11 cellular contexts compared by ENCODE assay signal in the genomic region with DNA sequence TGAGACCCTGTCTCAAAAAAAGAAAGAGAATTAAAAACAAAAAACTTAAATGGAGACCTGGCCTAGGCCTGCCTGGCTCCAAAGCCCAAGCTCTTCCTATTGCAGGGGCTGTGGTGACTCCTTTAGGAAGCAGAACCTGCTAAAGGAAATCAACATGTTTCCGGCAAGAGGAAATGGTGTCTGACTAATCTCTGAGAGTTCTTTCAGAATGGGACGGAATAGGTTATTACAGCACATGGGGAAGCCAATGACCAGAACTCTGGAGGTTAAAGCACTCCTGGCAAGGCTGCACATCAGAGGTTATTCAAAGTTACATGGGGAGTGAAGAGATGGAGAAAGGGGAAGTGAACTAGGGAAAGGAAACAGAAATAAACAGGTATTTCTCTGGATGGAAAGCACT. TPM values are rescaled to one million over a fixed set of nuclear protein-coding genes. Genes with fewer than 3 reads are reported as not detected.
DNase-seq lines count a peak whose midpoint lies in the region; FAIRE-seq and TF ChIP-seq lines count a peak whose summit lies in the region.
"Had no signal": no experiment of that assay in that cellular context is flagged by ENCODE, and none has a peak within 500 bp of the region (broad histone marks: within the 10 kb centered on the region; RNA-seq: fewer than 3 reads in every experiment).

No MANE protein-coding gene starts in this region.

- no peak overlapping the region for H3K18ac ChIP-seq in H9 (ENCODE audit: insufficient read length, low read depth, low read length)

- no peaks in the 10 kb centered on the region for H4K20me1 ChIP-seq in H9 (ENCODE audit: control insufficient read depth, insufficient read depth, insufficient read length)

- H3K27ac ChIP-seq in H9 (ENCODE audit: insufficient read length, low read depth, low read length), result no peak overlapping the region
- H3K27ac ChIP-seq in endodermal cell (ENCODE audit: low read depth, low read length), result no peak overlapping the region
- H3K27ac ChIP-seq: cardiac muscle cell had no signal

- H3K27ac Mint-ChIP-seq in H9 (peak overlapping the region in 2 of 3 experiments; percentile 9 to 49; a peak in 1 of 7 replicates), endodermal cell (peak overlapping the region; percentile 19), mesothelial cell of epicardium (no peak overlapping the region)
- H3K27ac Mint-ChIP-seq: activated CD4-positive, alpha-beta T cell treated with anti-CD3 and anti-CD28 coated beads, Interleukin-2, amount 10 ng/mL, durations not matched to agents 24 days and 14 days had no signal

- no peak overlapping the region for H3K4ac ChIP-seq in H9 (ENCODE audit: low read depth, low read length)

- H3K79me2 ChIP-seq in H9 (ENCODE audit: insufficient read depth, low read length), result no peaks in the 10 kb centered on the region

- peaks cover 12% of the 10 kb centered on the region for H3K36me3 ChIP-seq in endodermal cell (ENCODE audit: control insufficient read depth, insufficient read depth, low read length)
- H3K36me3 ChIP-seq: cardiac muscle cell had no signal

- H3K27me3 ChIP-seq in H9 (ENCODE audit: insufficient read depth, low read length) (no peaks in the 10 kb centered on the region), endodermal cell (ENCODE audit: control insufficient read depth, insufficient read depth, low read length, poor library complexity, severe bottlenecking) (no peaks in the 10 kb centered on the region)

- H2BK15ac ChIP-seq in H9 (ENCODE audit: low read depth, low read length), result no peak overlapping the region

- H3K4me2 ChIP-seq in H9 (ENCODE audit: insufficient read depth, insufficient read length, low read length), result no peak overlapping the region

- no peaks in the 10 kb centered on the region for H3K23me2 ChIP-seq in H9 (ENCODE audit: insufficient read length, low read depth, low read length, poor library complexity, severe bottlenecking)

- no peaks in the 10 kb centered on the region for H3K4me1 ChIP-seq in H9 (ENCODE audit: insufficient read depth, low read length)
- H3K4me1 ChIP-seq in endodermal cell (ENCODE audit: control insufficient read depth, insufficient read depth, low read length), result no peaks in the 10 kb centered on the region

- no peak overlapping the region for H2AFZ ChIP-seq in H9 (ENCODE audit: low read length)

- H2BK120ac ChIP-seq in H9 (ENCODE audit: low read depth, low read length, poor library complexity, severe bottlenecking), result no peak overlapping the region

- H4K5ac ChIP-seq in H9 (ENCODE audit: insufficient read length, low read depth, low read length), result no peak overlapping the region

- no peak overlapping the region for H3T11ph ChIP-seq in H9 (ENCODE audit: low read length)

- no peak overlapping the region for H2BK12ac ChIP-seq in H9 (ENCODE audit: insufficient read length, low read depth, low read length)

- no peak overlapping the region for H2AK5ac ChIP-seq in H9 (ENCODE audit: insufficient read length, low read length)

- no peak overlapping the region for H2BK20ac ChIP-seq in H9 (ENCODE audit: low read depth, low read length, poor library complexity, severe bottlenecking)

- no peak overlapping the region for H3K23ac ChIP-seq in H9 (ENCODE audit: insufficient read length, low read depth, low read length)

- TF ChIP-seq CTCF in H9 (conservative IDR thresholded peaks at IDR 0.05) (no peak), endodermal cell (conservative IDR thresholded peaks at IDR 0.05) (no peak), mesothelial cell of epicardium (IDR thresholded peaks at IDR 0.05; ENCODE audit: unreplicated experiment) (no peak)

- no peak overlapping the region for H3K9ac ChIP-seq in H9 (ENCODE audit: extremely low read depth, insufficient read length, low read length)
- no peak overlapping the region for H3K9ac ChIP-seq in endodermal cell (ENCODE audit: extremely low read depth, low read length, poor library complexity, severe bottlenecking)

- no peak overlapping the region for H4K8ac ChIP-seq in H9 (replicated peaks; ENCODE audit: insufficient read length, low read depth, low read length)

- no peak overlapping the region for H3K4me3 ChIP-seq in endodermal cell (ENCODE audit: low read length)
- H3K4me3 ChIP-seq: cardiac muscle cell had no signal

- H3K79me1 ChIP-seq in H9 (ENCODE audit: insufficient read depth, low read depth, low read length, poor library complexity, severe bottlenecking), result no peaks in the 10 kb centered on the region

- no peak overlapping the region for H3K14ac ChIP-seq in H9 (ENCODE audit: insufficient read depth, low read length)

- H3K4me3 Mint-ChIP-seq in H9 (no peak overlapping the region), endodermal cell (no peak overlapping the region), mesothelial cell of epicardium (no peak overlapping the region)
- H3K4me3 Mint-ChIP-seq: activated CD4-positive, alpha-beta T cell treated with anti-CD3 and anti-CD28 coated beads, Interleukin-2, amount 10 ng/mL, durations not matched to agents 24 days and 14 days had no signal

- H3K56ac ChIP-seq in H9 (ENCODE audit: insufficient read length, low read depth, low read length), result no peak overlapping the region

- no peaks in the 10 kb centered on the region for H3K4me1 Mint-ChIP-seq in H9
- no peaks in the 10 kb centered on the region for H3K4me1 Mint-ChIP-seq in endodermal cell
- H3K4me1 Mint-ChIP-seq in mesothelial cell of epicardium, result no peaks in the 10 kb centered on the region

- H4K91ac ChIP-seq in H9 (ENCODE audit: insufficient read length, low read depth, low read length), result no peak overlapping the region

- DNase-seq in H9 (no peak), RCC 7860 (ENCODE audit: low spot score) (peak; percentile 34), endodermal cell (no peak), pulmonary artery endothelial cell (ENCODE audit: low read depth, low spot score) (peak; percentile 81), mesothelial cell of epicardium (ENCODE audit: low spot score in 2 of 2, unreplicated experiment in 2 of 2) (no peak)
- no peak for DNase-seq in activated effector memory CD4-positive, alpha-beta T cell treated with anti-CD3 and anti-CD28 coated beads, Interleukin-2, amount 50 U/mL, for 16 hours
- DNase-seq in stimulated activated CD4-positive, alpha-beta T cell treated with anti-CD3 and anti-CD28 coated beads, Interleukin-15, amount 100 ng/mL, for 24 hours, result no peak
- DNase-seq: activated CD4-positive, alpha-beta T cell treated with anti-CD3 and anti-CD28 coated beads, Interleukin-2, amount 10 ng/mL, durations not matched to agents 24 days and 14 days; GOT3; islet precursor cell had no signal

- H3K9me3 ChIP-seq in H9 (ENCODE audit: control insufficient read depth, low read depth, low read length), result no peaks in the 10 kb centered on the region
- H3K9me3 ChIP-seq in endodermal cell (ENCODE audit: control insufficient read depth, low read length), result no peaks in the 10 kb centered on the region

- H3K27me3 Mint-ChIP-seq in H9 (ENCODE audit: low read depth) (no peaks in the 10 kb centered on the region), endodermal cell (ENCODE audit: insufficient read depth) (no peaks in the 10 kb centered on the region), mesothelial cell of epicardium (ENCODE audit: low read depth) (no peaks in the 10 kb centered on the region)
- H3K27me3 Mint-ChIP-seq: activated CD4-positive, alpha-beta T cell treated with anti-CD3 and anti-CD28 coated beads, Interleukin-2, amount 10 ng/mL, durations not matched to agents 24 days and 14 days had no signal

- H3K9me3 Mint-ChIP-seq in H9 (no peaks in the 10 kb centered on the region), endodermal cell (no peaks in the 10 kb centered on the region), mesothelial cell of epicardium (no peaks in the 10 kb centered on the region)
- H3K9me3 Mint-ChIP-seq: activated CD4-positive, alpha-beta T cell treated with anti-CD3 and anti-CD28 coated beads, Interleukin-2, amount 10 ng/mL, durations not matched to agents 24 days and 14 days had no signal

- no CpG with 5 or more reads among the region's 2 CpGs for WGBS in H9 (ENCODE audit: extremely low coverage, insufficient read length, low lambda C conversion rate)
- 95 to 100% methylated on average over 2 of the region's 2 CpGs for WGBS in endodermal cell (ENCODE audit: insufficient coverage in 1 of 2, insufficient read length in 1 of 2), 2 experiments

- peak; percentile 4 for FAIRE-seq in RCC 7860 (lab: Jason Lieb, UNC)

- H3K36me3 Mint-ChIP-seq in H9 (ENCODE audit: insufficient read depth in 1 of 3, low read depth in 3 of 3) (peaks cover 8 to 28% (median 25%) of the 10 kb centered on the region in 3 experiments; a peak in 6 of 7 replicates), endodermal cell (ENCODE audit: low read depth) (peaks cover 32% of the 10 kb centered on the region), mesothelial cell of epicardium (peaks cover 23% of the 10 kb centered on the region)

- H2BK5ac ChIP-seq in H9 (ENCODE audit: insufficient read length, low read length), result no peak overlapping the region

RNA-seq across cellular contexts. Expression of a gene that starts 21.4 kb away (rescaled TPM):
- 35.2 and 41.4 TPM in 2 replicates for total RNA-seq in H9 (2021)
- total RNA-seq in endodermal cell, result 10 to 100 TPM; 42.9 to 51.4 TPM
- polyA plus RNA-seq in endodermal cell (2013, experiment 1 of 2), result 47.4 TPM
- 43.6 TPM for polyA plus RNA-seq in endodermal cell (2013, experiment 2 of 2)
- total RNA-seq in pulmonary artery endothelial cell, result 13.1 and 19.5 TPM in 2 replicates
- 31.9 to 39.5 TPM (median 39.5 TPM) in 3 replicates for total RNA-seq in mesothelial cell of epicardium

Comparison
In these comparisons a context has a peak if more than half of its experiments do, and no peak if none do; other contexts are left out.
1. DNase-seq: peak in RCC 7860 (single experiment) and pulmonary artery endothelial cell (single experiment); none in H9 (single experiment), endodermal cell (single experiment), mesothelial cell of epicardium (0 of 2), activated effector memory CD4-positive, alpha-beta T cell treated with anti-CD3 and anti-CD28 coated beads, Interleukin-2, amount 50 U/mL, for 16 hours (single experiment) and stimulated activated CD4-positive, alpha-beta T cell treated with anti-CD3 and anti-CD28 coated beads, Interleukin-15, amount 100 ng/mL, for 24 hours (single experiment).